27 cellular contexts compared by ENCODE assay signal in the genomic region with DNA sequence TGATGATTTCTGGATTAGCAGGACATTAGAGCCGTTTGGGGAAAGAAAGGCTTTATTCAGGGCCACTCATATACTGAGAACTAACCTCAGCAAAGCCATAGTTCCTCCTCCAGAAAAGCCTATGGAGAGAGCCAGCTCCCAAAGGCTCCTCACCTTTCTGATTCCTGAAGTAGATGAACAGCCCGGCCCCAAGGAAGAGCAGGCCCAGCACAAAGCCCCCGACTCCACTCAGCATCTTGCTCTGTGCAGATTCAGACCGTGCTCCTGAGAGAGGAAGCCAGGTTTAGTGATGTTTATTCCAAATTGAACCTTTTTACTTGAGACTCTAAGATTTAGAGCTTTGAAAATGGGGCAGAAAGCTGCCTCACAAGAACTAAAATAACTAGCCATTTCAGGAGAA. TPM values are rescaled to one million over a fixed set of nuclear protein-coding genes. Genes with fewer than 3 reads are reported as not detected.
"Had no signal": no experiment of that assay in that cellular context is flagged by ENCODE, and none has a peak within 500 bp of the region (broad histone marks: within the 10 kb centered on the region; RNA-seq: fewer than 3 reads in every experiment).

No MANE protein-coding gene starts in this region.

- H3K4me3 ChIP-seq: adrenal gland, ascending aorta, colonic mucosa, esophagus squamous epithelium, gastrocnemius medialis, pancreas, thoracic aorta had no signal

- H3K4me3 Mint-ChIP-seq: activated CD4-positive, alpha-beta memory T cell treated with anti-CD3 and anti-CD28 coated beads for 36 hours; activated naive CD4-positive, alpha-beta T cell treated with anti-CD3 and anti-CD28 coated beads, Interleukin-2, amount 50 U/mL, for 24 hours; endodermal cell; T-helper 1 cell treated with Interleukin-12 subunit alpha and Interleukin-12 subunit beta and Interleukin-4 antibody, amounts not matched to agents 30 μg/mL and 1 μg/mL, for 36 hours had no signal

- H3K27ac Mint-ChIP-seq: activated CD4-positive, alpha-beta memory T cell treated with anti-CD3 and anti-CD28 coated beads for 36 hours; activated naive CD4-positive, alpha-beta T cell treated with anti-CD3 and anti-CD28 coated beads, Interleukin-2, amount 50 U/mL, for 24 hours; endodermal cell; nephron progenitor cell; T-helper 1 cell treated with Interleukin-12 subunit alpha and Interleukin-12 subunit beta and Interleukin-4 antibody, amounts not matched to agents 30 μg/mL and 1 μg/mL, for 36 hours; type B pancreatic cell had no signal

- FAIRE-seq: islet of Langerhans, pancreas, small intestine had no signal

- H3K36me3 Mint-ChIP-seq: activated CD4-positive, alpha-beta memory T cell treated with anti-CD3 and anti-CD28 coated beads for 36 hours; activated naive CD4-positive, alpha-beta T cell treated with anti-CD3 and anti-CD28 coated beads, Interleukin-2, amount 50 U/mL, for 24 hours had no signal

- H3K9me3 Mint-ChIP-seq: activated CD4-positive, alpha-beta memory T cell treated with anti-CD3 and anti-CD28 coated beads for 36 hours; activated naive CD4-positive, alpha-beta T cell treated with anti-CD3 and anti-CD28 coated beads, Interleukin-2, amount 50 U/mL, for 24 hours; nephron progenitor cell; T-helper 1 cell treated with Interleukin-12 subunit alpha and Interleukin-12 subunit beta and Interleukin-4 antibody, amounts not matched to agents 30 μg/mL and 1 μg/mL, for 36 hours; type B pancreatic cell had no signal

- H3K4me1 Mint-ChIP-seq: activated naive CD4-positive, alpha-beta T cell treated with anti-CD3 and anti-CD28 coated beads, Interleukin-2, amount 50 U/mL, for 24 hours had no signal

- H3K27ac ChIP-seq: ascending aorta, brain microvascular endothelial cell, colonic mucosa, esophagus squamous epithelium, gastrocnemius medialis, pancreas, thoracic aorta had no signal

- H3K4me1 ChIP-seq: adrenal gland, ascending aorta, colonic mucosa, esophagus squamous epithelium, gastrocnemius medialis, pancreas had no signal

- H3K36me3 ChIP-seq: adrenal gland, ascending aorta, brain microvascular endothelial cell, colonic mucosa, esophagus squamous epithelium, gastrocnemius medialis, pancreas, thoracic aorta had no signal

- H3K27me3 ChIP-seq: adrenal gland, ascending aorta, brain microvascular endothelial cell, colonic mucosa, esophagus squamous epithelium, gastrocnemius medialis had no signal

- H3K27me3 Mint-ChIP-seq: activated CD4-positive, alpha-beta memory T cell treated with anti-CD3 and anti-CD28 coated beads for 36 hours; activated naive CD4-positive, alpha-beta T cell treated with anti-CD3 and anti-CD28 coated beads, Interleukin-2, amount 50 U/mL, for 24 hours had no signal

- H3K9me3 ChIP-seq: adrenal gland, ascending aorta, colonic mucosa, esophagus squamous epithelium, gastrocnemius medialis, pancreas, thoracic aorta had no signal

- ATAC-seq: gastrocnemius medialis, left ventricle myocardium superior, pancreas had no signal

- DNase-seq: activated CD4-positive, alpha-beta memory T cell treated with anti-CD3 and anti-CD28 coated beads for 36 hours; activated CD4-positive, alpha-beta T cell treated with anti-CD3 and anti-CD28 coated beads for 48 hours; activated CD4-positive, CD25-positive, alpha-beta regulatory T cell; activated gamma-delta T cell; activated T-cell treated with anti-CD3 and anti-CD28 coated beads for 4 hours; adrenal gland; brain microvascular endothelial cell; central memory CD4-positive, alpha-beta T cell; colonic mucosa; endodermal cell; esophagus squamous epithelium; gastrocnemius medialis; left ventricle myocardium superior; mammary epithelial cell; midbrain; nephron progenitor cell; small intestine; stimulated activated CD4-positive, alpha-beta T cell treated with anti-CD3 and anti-CD28 coated beads, Interleukin-2, amount 100 ng/mL, for 24 hours; stimulated activated naive CD4-positive, alpha-beta T cell had no signal

RNA-seq across cellular contexts. Expression of gene HLA-DRB1, which starts 9.1 kb away (rescaled TPM):
- total RNA-seq: pulmonary artery endothelial cell had no signal

RNA-seq across cellular contexts. Expression of gene HLA-DRB5, which starts 50.5 kb away (rescaled TPM):
- total RNA-seq: mammary epithelial cell, pulmonary artery endothelial cell had no signal
- polyA plus RNA-seq: pancreas had no signal

RNA-seq across cellular contexts. Expression of gene HLA-DQA1, which starts 56.6 kb away (rescaled TPM):
- total RNA-seq: mammary epithelial cell, pulmonary artery endothelial cell had no signal
- polyA plus RNA-seq: mammary epithelial cell had no signal
